Comparison of ENCODE assay signal across 21 cellular contexts in the genomic region with DNA sequence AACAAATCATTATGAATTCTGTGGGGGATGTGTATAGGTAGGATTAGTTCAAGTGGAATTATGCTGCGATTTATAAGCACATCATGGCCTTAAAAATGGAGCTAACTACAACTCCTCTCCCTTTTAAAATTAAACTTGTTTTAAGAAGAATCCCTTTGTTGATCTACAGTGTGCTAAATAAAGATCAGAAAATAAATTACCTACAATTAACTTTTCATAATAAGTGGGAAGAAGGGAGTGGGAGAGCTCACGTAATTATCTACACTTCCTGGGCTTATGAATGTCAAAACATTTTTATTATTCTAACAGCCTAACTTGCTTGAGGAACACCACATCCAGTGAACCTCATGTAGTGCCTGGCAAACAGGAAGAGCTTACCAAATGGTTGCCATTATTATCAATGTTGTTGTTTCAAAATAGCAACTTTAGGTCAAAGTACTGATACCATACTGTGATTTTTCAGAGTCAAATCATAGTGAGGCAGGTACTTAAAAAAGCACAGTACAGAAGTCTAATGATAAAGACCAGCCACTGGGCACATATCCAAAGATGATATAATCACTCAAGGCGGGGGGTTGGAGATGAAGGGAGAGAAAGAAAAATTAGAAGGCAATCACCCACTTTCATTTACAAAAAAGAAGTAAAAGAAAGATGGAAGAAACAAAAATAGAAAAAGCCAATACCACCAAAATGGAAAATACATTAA.
DNase-seq lines count a peak whose midpoint lies in the region; TF ChIP-seq lines count a peak whose summit lies in the region.
"Had no signal": no experiment of that assay in that cellular context is flagged by ENCODE, and none has a peak within 500 bp of the region (broad histone marks: within the 10 kb centered on the region; RNA-seq: fewer than 3 reads in every experiment).

No MANE protein-coding gene starts in this region.

- peaks cover 10% of the 10 kb centered on the region for H3K36me3 ChIP-seq in mammary epithelial cell (ENCODE audit: insufficient read depth, low read length)
- no peaks in the 10 kb centered on the region for H3K36me3 ChIP-seq in brain microvascular endothelial cell (replicated peaks)
- H3K36me3 ChIP-seq: adrenal gland had no signal

- no peak overlapping the region for H3K4me3 ChIP-seq in mammary epithelial cell (replicated peaks in 1 of 3; ENCODE audit: insufficient read depth in 1 of 3, low read depth in 2 of 3, low read length in 3 of 3)
- no peak overlapping the region for H3K4me3 ChIP-seq in brain microvascular endothelial cell (ENCODE audit: low read depth, low read length)
- H3K4me3 ChIP-seq: adrenal gland, esophagus squamous epithelium, left lung, thoracic aorta had no signal

- TF ChIP-seq CTCF in MCF 10A (IDR thresholded peaks at IDR 0.05; ENCODE audit: unreplicated experiment) = no peak
- no peak for TF ChIP-seq CTCF in mammary epithelial cell (conservative IDR thresholded peaks at IDR 0.05 in 1 of 2, IDR thresholded peaks at IDR 0.05 in 1 of 2; ENCODE audit: extremely low read depth in 1 of 2, insufficient read depth in 1 of 2, low read depth in 1 of 2, low read length in 2 of 2)
- no peak for TF ChIP-seq CTCF in brain microvascular endothelial cell (IDR thresholded peaks at IDR 0.05; ENCODE audit: low read depth, low read length, missing control alignments)

- H3K27ac ChIP-seq in mammary epithelial cell (ENCODE audit: insufficient read depth, low read depth, low read length) = no peak overlapping the region
- no peak overlapping the region for H3K27ac ChIP-seq in brain microvascular endothelial cell
- H3K27ac ChIP-seq: adrenal gland, HL-60, left lung, thoracic aorta, VCaP had no signal

- DNase-seq in MCF 10A (ENCODE audit: unreplicated experiment) (no peak), mammary epithelial cell (no peak), NCI-H2227 treated with DMSO at 0.1 percent for 48 hours (lab: John Stamatoyannopoulos, UW) (peak; percentile 26), brain microvascular endothelial cell (peak; percentile 36), pulmonary artery endothelial cell (ENCODE audit: low read depth, low spot score) (peak; percentile 26), C1 segment of cervical spinal cord (lab: John Stamatoyannopoulos, UW) (no peak), NCI-H345 (lab: John Stamatoyannopoulos, UW) (no peak), NCI-H187 (lab: John Stamatoyannopoulos, UW) (no peak)
- DNase-seq: adrenal gland; cortex of kidney; esophagus squamous epithelium; left lung; NCI-H2107; nephron progenitor cell; right cardiac atrium; stimulated activated CD4-positive, alpha-beta T cell treated with anti-CD3 and anti-CD28 coated beads, Interleukin-2, amount 100 ng/mL, for 24 hours; stimulated activated CD8-positive, alpha-beta memory T cell treated with anti-CD3 and anti-CD28 coated beads, Interleukin-4, amount 100 ng/mL, for 48 hours had no signal

- H3K9me3 Mint-ChIP-seq in MCF 10A (ENCODE audit: unreplicated experiment) = no peaks in the 10 kb centered on the region
- H3K9me3 Mint-ChIP-seq: nephron progenitor cell had no signal

- H4K20me1 ChIP-seq in mammary epithelial cell (ENCODE audit: insufficient read depth, low read length) = no peaks in the 10 kb centered on the region

- intact Hi-C loops in MCF 10A (cut with micrococcal nuclease) = no loop called here
- intact Hi-C loops in mammary epithelial cell (cut with micrococcal nuclease) = no loop called here

- no peak overlapping the region for H3K4me2 ChIP-seq in mammary epithelial cell (ENCODE audit: insufficient read depth, low read depth, low read length)

- peaks cover under 1% of the 10 kb centered on the region for H3K4me1 ChIP-seq in mammary epithelial cell (ENCODE audit: insufficient read depth, low read length)
- H3K4me1 ChIP-seq: esophagus squamous epithelium had no signal

- H2AFZ ChIP-seq in mammary epithelial cell (ENCODE audit: low read depth, low read length) = no peak overlapping the region

- CTCF ChIA-PET in MCF 10A (lab: Yijun Ruan, JAX) = interaction anchor here (0.6 kb wide), 1 partner anchor 18 kb away, joined by 5 read pairs; no protein-coding TSS in a partner anchor
- CTCF ChIA-PET in mammary epithelial cell (lab: Charles Lee; ENCODE audit: low non-redundant PET) = no interaction called here

- no peaks in the 10 kb centered on the region for H3K79me2 ChIP-seq in mammary epithelial cell (ENCODE audit: insufficient read depth, low read length)

- in situ Hi-C loops in mammary epithelial cell (cut with MboI; ENCODE audit: low sequenced_read_pairs in 2 of 2) = no loop called here
- in situ Hi-C loops in brain microvascular endothelial cell (cut with HindIII; ENCODE audit: low pct_ligation_motif_present, low sequenced_read_pairs) = no loop called here

- no peak overlapping the region for H3K4me3 Mint-ChIP-seq in MCF 10A (ENCODE audit: unreplicated experiment)
- H3K4me3 Mint-ChIP-seq: B cell, nephron progenitor cell had no signal

- H3K27ac Mint-ChIP-seq in MCF 10A (ENCODE audit: low read depth, unreplicated experiment) = peak overlapping the region; percentile 20
- H3K27ac Mint-ChIP-seq: B cell, nephron progenitor cell had no signal

- peaks cover 33% of the 10 kb centered on the region for H3K36me3 Mint-ChIP-seq in MCF 10A (ENCODE audit: insufficient read depth, unreplicated experiment)

- no peaks in the 10 kb centered on the region for H3K27me3 ChIP-seq in mammary epithelial cell (ENCODE audit: insufficient read depth, low read length)
- no peaks in the 10 kb centered on the region for H3K27me3 ChIP-seq in brain microvascular endothelial cell (replicated peaks)
- H3K27me3 ChIP-seq: adrenal gland, esophagus squamous epithelium, left lung had no signal

- dilution Hi-C loops in mammary epithelial cell (cut with HindIII; ENCODE audit: low sequenced_read_pairs) = no loop called here

- 94% methylated on average over 3 of the region's 3 CpGs for WGBS in mammary epithelial cell (ENCODE audit: low coverage, missing lambda C conversion rate)

- no peaks in the 10 kb centered on the region for H3K9me3 ChIP-seq in mammary epithelial cell (replicated peaks; ENCODE audit: insufficient read depth, low read length)
- H3K9me3 ChIP-seq: adrenal gland, esophagus squamous epithelium, left lung, thoracic aorta had no signal

- POLR2A ChIA-PET in MCF 10A (lab: Yijun Ruan, JAX) = interaction anchor here (1.0 kb wide), 1 partner anchor 18 kb away, joined by 3 read pairs; no protein-coding TSS in a partner anchor

- no peaks in the 10 kb centered on the region for H3K27me3 Mint-ChIP-seq in MCF 10A (ENCODE audit: insufficient read depth, unreplicated experiment)
- H3K27me3 Mint-ChIP-seq: B cell had no signal

- no TSS peak for BruUV-seq in MCF 10A (replicated peaks; lab: Mats Ljungman, UMichigan)
- no TSS peak for BruUV-seq in mammary epithelial cell (replicated peaks; lab: Mats Ljungman, UMichigan)

- peaks cover 3% of the 10 kb centered on the region for H3K4me1 Mint-ChIP-seq in MCF 10A (ENCODE audit: insufficient read depth, unreplicated experiment)
- H3K4me1 Mint-ChIP-seq: nephron progenitor cell had no signal

- no peak overlapping the region for H3K9ac ChIP-seq in mammary epithelial cell (ENCODE audit: insufficient read depth, low read length)

Comparison
In these comparisons a context has a peak if more than half of its experiments do, and no peak if none do; other contexts are left out.
1. DNase-seq: peak in NCI-H2227 treated with DMSO at 0.1 percent for 48 hours (single experiment), brain microvascular endothelial cell (single experiment) and pulmonary artery endothelial cell (single experiment); none in MCF 10A (single experiment), mammary epithelial cell (single experiment), C1 segment of cervical spinal cord (0 of 14), NCI-H345 (single experiment) and NCI-H187 (0 of 2).